Comparison of ENCODE assay signal across 19 cellular contexts in genomic region chr4:23068756-23069155, GRCh38.
"Had no signal": no experiment of that assay in that cellular context is flagged by ENCODE, and none has a peak within 500 bp of the region (broad histone marks: within the 10 kb centered on the region; RNA-seq: fewer than 3 reads in every experiment).

No MANE protein-coding gene starts in this region.

- H3K27ac ChIP-seq: RWPE1, SJCRH30 had no signal

- H3K4me3 ChIP-seq: MG63, SJCRH30 had no signal

- H3K27me3 ChIP-seq: MG63, SJCRH30 had no signal

- H3K4me1 ChIP-seq: SJCRH30 had no signal

- ATAC-seq: Panc1, SK-N-SH treated with all-trans-retinoic acid at 6 μM for 48 hours had no signal

- H3K9me3 ChIP-seq: MG63, SJCRH30 had no signal

- DNase-seq: KBM-7, MG63, NCI-H1092, NCI-H1105 treated with DMSO at 0.1 percent for 48 hours, NCI-H1417 treated with DMSO at 0.1 percent for 48 hours, NCI-H146, NCI-H1694 treated with DMSO at 0.1 percent for 48 hours, NCI-H1930, NCI-H2081, NCI-H2107, NCI-H2227 treated with DMSO at 0.1 percent for 48 hours, NCI-H524, NCI-H526 treated with DMSO at 0.1 percent for 48 hours, NCI-H748 treated with DMSO at 0.1 percent for 48 hours, SHP77 treated with DMSO at 0.1 percent for 48 hours, SJCRH30 had no signal

- H3K36me3 ChIP-seq: MG63, SJCRH30 had no signal
